In genomic region chr11:62108017-62108750, GRCh38 we compare ENCODE assay signal across 9 cellular contexts. TPM values are rescaled to one million over a fixed set of nuclear protein-coding genes. Genes with fewer than 3 reads are reported as not detected.
DNase-seq lines count a peak whose midpoint lies in the region; ATAC-seq, FAIRE-seq and TF ChIP-seq lines count a peak whose summit lies in the region.
"Had no signal": no experiment of that assay in that cellular context is flagged by ENCODE, and none has a peak within 500 bp of the region (broad histone marks: within the 10 kb centered on the region; RNA-seq: fewer than 3 reads in every experiment).

No MANE protein-coding gene starts in this region.

- no peak overlapping the region for H3K23ac ChIP-seq in trophoblast cell (ENCODE audit: low read length)

- H3K4me3 ChIP-seq in CD4-positive, alpha-beta memory T cell (ENCODE audit: low read length in 2 of 2), result no peak overlapping the region
- H3K4me3 ChIP-seq in gastroesophageal sphincter (no peak overlapping the region), trophoblast cell (ENCODE audit: low read depth, low read length) (no peak overlapping the region)

- TF ChIP-seq POLR2A in gastroesophageal sphincter (IDR thresholded peaks at IDR 0.05), result no peak

- no peak overlapping the region for H2BK120ac ChIP-seq in trophoblast cell (ENCODE audit: insufficient read depth, low read length, poor library complexity)

- H3K9me3 ChIP-seq in CD4-positive, alpha-beta memory T cell (ENCODE audit: control insufficient read depth in 1 of 2, low read length in 2 of 2), result no peaks in the 10 kb centered on the region
- H3K9me3 ChIP-seq in gastroesophageal sphincter, result no peaks in the 10 kb centered on the region
- no peaks in the 10 kb centered on the region for H3K9me3 ChIP-seq in trophoblast cell (ENCODE audit: insufficient read depth, low read depth, low read length)

- no peak overlapping the region for H4K91ac ChIP-seq in trophoblast cell (ENCODE audit: low read depth, low read length)

- ATAC-seq in activated B cell treated with CpG ODN at 0.5 μM for 24 hours (ENCODE audit: low read depth) (peak; percentile 50), gastroesophageal sphincter (no peak), HG03159 (IDR thresholded peaks at IDR 0.05; ENCODE audit: unreplicated experiment) (no peak)

- no peak overlapping the region for H3K4me2 ChIP-seq in trophoblast cell (ENCODE audit: low read length)

- TF ChIP-seq EP300 in gastroesophageal sphincter (IDR thresholded peaks at IDR 0.05), result no peak

- 0 to 19% methylated on average over 1 to 9 of the region's 14 CpGs for WGBS in gastroesophageal sphincter (ENCODE audit: low coverage in 1 of 2), 2 donors
- WGBS in trophoblast cell (ENCODE audit: extremely low coverage, insufficient coverage, insufficient read length), result no CpG with 5 or more reads among the region's 14 CpGs

- CTCF ChIA-PET in CD4-positive, alpha-beta memory T cell (lab: Charles Lee; ENCODE audit: partially characterized antibody), result interaction anchor here (0.7 to 8.2 kb wide), 41 partner anchors 9 to 369 kb away, joined by 3 to 165 read pairs (median 5); partner anchors contain the start of genes FEN1, INCENP and TMEM258
- CTCF ChIA-PET in activated B cell treated with CpG ODN at 0.5 μM for 24 hours (lab: Charles Lee), result interaction anchor here (0.6 to 5.7 kb wide), 35 partner anchors 10 to 375 kb away, joined by 3 to 146 read pairs (median 4); partner anchors contain the start of genes BEST1, FADS1, FEN1 and INCENP

- H2BK12ac ChIP-seq in trophoblast cell (ENCODE audit: low read length), result peak overlapping the region; percentile 4

- H3K27me3 Mint-ChIP-seq in CD4-positive, alpha-beta memory T cell, result no peaks in the 10 kb centered on the region
- peaks cover 4% of the 10 kb centered on the region for H3K27me3 Mint-ChIP-seq in activated B cell treated with CpG ODN at 0.5 μM for 24 hours

- peak overlapping the region in 2 of 7 donors; percentile 60 to 68 for H3K27ac Mint-ChIP-seq in CD4-positive, alpha-beta memory T cell
- no peak overlapping the region for H3K27ac Mint-ChIP-seq in activated B cell treated with CpG ODN at 0.5 μM for 24 hours
- H3K27ac Mint-ChIP-seq: T-helper 1 cell treated with Interleukin-12 subunit alpha and Interleukin-12 subunit beta and Interleukin-4 antibody, amounts not matched to agents 30 μg/mL and 1 μg/mL, for 36 hours had no signal

- H4K8ac ChIP-seq in trophoblast cell (ENCODE audit: low read depth, low read length), result no peak overlapping the region

- no peaks in the 10 kb centered on the region for H3K36me3 Mint-ChIP-seq in CD4-positive, alpha-beta memory T cell
- no peaks in the 10 kb centered on the region for H3K36me3 Mint-ChIP-seq in activated B cell treated with CpG ODN at 0.5 μM for 24 hours (ENCODE audit: low read depth)

- H3K4me1 Mint-ChIP-seq in CD4-positive, alpha-beta memory T cell, result peaks cover 9 to 19% (median 13%) of the 10 kb centered on the region in 4 donors
- H3K4me1 Mint-ChIP-seq in activated B cell treated with CpG ODN at 0.5 μM for 24 hours, result peaks cover 7% of the 10 kb centered on the region

- H3K27me3 ChIP-seq in CD4-positive, alpha-beta memory T cell (ENCODE audit: insufficient read depth, low read length), result no peaks in the 10 kb centered on the region
- H3K27me3 ChIP-seq in gastroesophageal sphincter (no peaks in the 10 kb centered on the region), trophoblast cell (ENCODE audit: insufficient read depth, low read length) (no peaks in the 10 kb centered on the region)

- H2AK5ac ChIP-seq in trophoblast cell (ENCODE audit: low read length), result no peak overlapping the region

- no peak overlapping the region for H3K27ac ChIP-seq in CD4-positive, alpha-beta memory T cell (ENCODE audit: low read depth, low read length)
- H3K27ac ChIP-seq in gastroesophageal sphincter (no peak overlapping the region), trophoblast cell (ENCODE audit: low read depth, low read length) (no peak overlapping the region)

- H2BK5ac ChIP-seq in trophoblast cell (ENCODE audit: low read depth, low read length, poor library complexity), result no peak overlapping the region

- peaks cover 0 to 1% (median 0%) of the 10 kb centered on the region in 8 donors for H3K9me3 Mint-ChIP-seq in CD4-positive, alpha-beta memory T cell
- H3K9me3 Mint-ChIP-seq in activated B cell treated with CpG ODN at 0.5 μM for 24 hours, result no peaks in the 10 kb centered on the region

- peak overlapping the region in 2 of 8 donors; percentile 36 to 39 for H3K4me3 Mint-ChIP-seq in CD4-positive, alpha-beta memory T cell
- no peak overlapping the region for H3K4me3 Mint-ChIP-seq in activated B cell treated with CpG ODN at 0.5 μM for 24 hours
- H3K4me3 Mint-ChIP-seq: T-helper 1 cell treated with Interleukin-12 subunit alpha and Interleukin-12 subunit beta and Interleukin-4 antibody, amounts not matched to agents 30 μg/mL and 1 μg/mL, for 36 hours had no signal

- H3K4me1 ChIP-seq in CD4-positive, alpha-beta memory T cell (ENCODE audit: insufficient read depth, low read length), result peaks cover 13% of the 10 kb centered on the region
- H3K4me1 ChIP-seq in gastroesophageal sphincter (peaks cover 0 to 47% (median 11%) of the 10 kb centered on the region in 3 donors), trophoblast cell (ENCODE audit: control insufficient read depth in 1 of 2, insufficient read depth in 2 of 2, low read length in 2 of 2) (no peaks in the 10 kb centered on the region)

- H3K18ac ChIP-seq in trophoblast cell (ENCODE audit: low read length), result no peak overlapping the region

- TF ChIP-seq CTCF in activated B cell treated with CpG ODN at 0.5 μM for 24 hours (IDR thresholded peaks at IDR 0.05) (peak; percentile 33), gastroesophageal sphincter (IDR thresholded peaks at IDR 0.05) (peak; percentile 77 to 85 (median 82))

- no peak overlapping the region for H3K14ac ChIP-seq in trophoblast cell (ENCODE audit: low read length)

- no peaks in the 10 kb centered on the region for H3K36me3 ChIP-seq in CD4-positive, alpha-beta memory T cell (ENCODE audit: insufficient read depth, low read length)
- H3K36me3 ChIP-seq in gastroesophageal sphincter (no peaks in the 10 kb centered on the region), trophoblast cell (ENCODE audit: control insufficient read depth in 1 of 2, insufficient read depth in 2 of 2, low read length in 2 of 2) (no peaks in the 10 kb centered on the region)

- no peak overlapping the region for H4K12ac ChIP-seq in trophoblast cell (ENCODE audit: low read depth, low read length)

- peak; percentile 57 for FAIRE-seq in GM18507 (lab: Jason Lieb, UNC)

- no peak overlapping the region for H3K4ac ChIP-seq in trophoblast cell (ENCODE audit: low read depth, low read length)

- no peaks in the 10 kb centered on the region for H3K79me1 ChIP-seq in trophoblast cell (ENCODE audit: low read length)

- peak; percentile 55 to 71 (median 66) for DNase-seq in CD4-positive, alpha-beta memory T cell
- DNase-seq in GM18507 (ENCODE audit: extremely low spot score, insufficient read length, low read depth) (no peak), NCI-H2196 treated with DMSO at 0.1 percent for 48 hours (lab: John Stamatoyannopoulos, UW; ENCODE audit: unreplicated experiment) (peak; percentile 64), activated B cell treated with CpG ODN at 0.5 μM for 24 hours (no peak), trophoblast cell (peak; percentile 58 to 85)
- no peak for DNase-seq in activated CD4-positive, CD25-positive, alpha-beta regulatory T cell treated with anti-CD3 and anti-CD28 coated beads, Interleukin-2, amount 50 U/mL, for 72 hours

- intact Hi-C loops in CD4-positive, alpha-beta memory T cell (cut with micrococcal nuclease), result loop anchor here (1.0 kb wide), 3 partner anchors 209 to 311 kb away; no protein-coding TSS in a partner anchor
- intact Hi-C loops in activated B cell treated with CpG ODN at 0.5 μM for 24 hours (cut with micrococcal nuclease), result loop anchor here (1.0 kb wide), 4 partner anchors 211 to 361 kb away; no protein-coding TSS in a partner anchor

- POLR2A ChIA-PET in CD4-positive, alpha-beta memory T cell (lab: Charles Lee; ENCODE audit: partially characterized antibody), result interaction anchor here (1.0 to 2.2 kb wide), 6 partner anchors 15 to 316 kb away, joined by 3 to 9 read pairs (median 6); partner anchors contain the start of genes FEN1 and INCENP
- POLR2A ChIA-PET in activated B cell treated with CpG ODN at 0.5 μM for 24 hours (lab: Charles Lee), result interaction anchor here (0.5 to 2.2 kb wide), 7 partner anchors 211 to 625 kb away, joined by 3 to 11 read pairs (median 4); no protein-coding TSS in a partner anchor

- H2AFZ ChIP-seq in trophoblast cell (ENCODE audit: insufficient read depth, low read length, poor library complexity), result no peak overlapping the region

- no peaks in the 10 kb centered on the region for H3K79me2 ChIP-seq in trophoblast cell (ENCODE audit: control insufficient read depth, insufficient read depth, low read length, poor library complexity)

- no peak overlapping the region for H3K9ac ChIP-seq in trophoblast cell (ENCODE audit: low read length)

RNA-seq across cellular contexts. Expression of gene INCENP, which starts 15.6 kb away (rescaled TPM):
- total RNA-seq in CD4-positive, alpha-beta memory T cell, result 10 to 100 TPM; 28.4 to 32.1 TPM
- 1 to 10 TPM in 1 of 2 donors, not detected in 1; 2.7 TPM for polyA plus RNA-seq in CD4-positive, alpha-beta memory T cell
- total RNA-seq in activated B cell treated with CpG ODN at 0.5 μM for 24 hours (29.0 and 34.8 TPM in 2 replicates), gastroesophageal sphincter (10 to 100 TPM; 10.5 to 28.3 (median 16.8) TPM)
- polyA plus RNA-seq in trophoblast cell (2013), result 36.7 and 38.4 TPM in 2 replicates

Comparison
In these comparisons a context has a peak if more than half of its experiments do, and no peak if none do; other contexts are left out.
1. DNase-seq: peak in CD4-positive, alpha-beta memory T cell (5 of 5), NCI-H2196 treated with DMSO at 0.1 percent for 48 hours (single experiment) and trophoblast cell (2 of 2); none in GM18507 (single experiment), activated B cell treated with CpG ODN at 0.5 μM for 24 hours (single experiment) and activated CD4-positive, CD25-positive, alpha-beta regulatory T cell treated with anti-CD3 and anti-CD28 coated beads, Interleukin-2, amount 50 U/mL, for 72 hours (single experiment).